In genomic region chr2:188833799-188834198, GRCh38 we compare ENCODE assay signal across 9 cellular contexts.
"Had no signal": no experiment of that assay in that cellular context is flagged by ENCODE, and none has a peak within 500 bp of the region (broad histone marks: within the 10 kb centered on the region; RNA-seq: fewer than 3 reads in every experiment).

No MANE protein-coding gene starts in this region.

- H3K9me3 ChIP-seq: HAP-1 had no signal

- FAIRE-seq: HTR-8/SVneo had no signal

- DNase-seq: GM23248, H7, HFFc6, Karpas-422, KBM-7 had no signal

- H3K9ac ChIP-seq: GM23248, KMS-11 had no signal

- H3K27ac Mint-ChIP-seq: HFFc6 had no signal

- H3K27ac ChIP-seq: GM23248, KMS-11 had no signal

- H2AFZ ChIP-seq: GM23248 had no signal

- H3K4me3 Mint-ChIP-seq: HFFc6 had no signal

- H3K4me3 ChIP-seq: GM23248, HAP-1 had no signal

- H3K4me2 ChIP-seq: KMS-11 had no signal

- H3K36me3 ChIP-seq: HAP-1 had no signal

- H3K4me1 ChIP-seq: HAP-1 had no signal

- ATAC-seq: HCT116 had no signal
